ENCODE assay signal across 16 cellular contexts in genomic region chr6:160004018-160004417, GRCh38. TPM values are rescaled to one million over a fixed set of nuclear protein-coding genes. Genes with fewer than 3 reads are reported as not detected.
A peak's percentile ranks its signal among the peaks of the same experiment; 100 is the strongest.
DNase-seq lines count a peak whose midpoint lies in the region; ATAC-seq and TF ChIP-seq lines count a peak whose summit lies in the region.
"Had no signal": no experiment of that assay in that cellular context is flagged by ENCODE, and none has a peak within 500 bp of the region (broad histone marks: within the 10 kb centered on the region; RNA-seq: fewer than 3 reads in every experiment).

No MANE protein-coding gene starts in this region.

- H3K18ac ChIP-seq in mesenchymal stem cell (ENCODE audit: low read depth in 1 of 2, low read length in 2 of 2): no peak overlapping the region

- TF ChIP-seq CTCF in C4-2B (conservative IDR thresholded peaks at IDR 0.05) (no peak), DND-41 (IDR thresholded peaks at IDR 0.05; ENCODE audit: borderline replicate concordance, extremely low read depth, low read length, poor library complexity, severe bottlenecking) (no peak), ascending aorta (IDR thresholded peaks at IDR 0.05) (no peak), thyroid gland (IDR thresholded peaks at IDR 0.05) (no peak)

- H3K79me1 ChIP-seq in mesenchymal stem cell (replicated peaks; ENCODE audit: low read length, poor library complexity, severe bottlenecking): peaks cover 21% of the 10 kb centered on the region

- no peak overlapping the region for H2AK5ac ChIP-seq in mesenchymal stem cell (ENCODE audit: low read length, severe bottlenecking)

- TF ChIP-seq POLR2A in thyroid gland (IDR thresholded peaks at IDR 0.05): no peak

- H3K23ac ChIP-seq in mesenchymal stem cell (ENCODE audit: low read length in 2 of 2): no peak overlapping the region

- peaks cover 6% of the 10 kb centered on the region for H3K9me3 Mint-ChIP-seq in natural killer cell treated with Interleukin-12 subunit alpha and Interleukin-12 subunit beta and Interleukin-15 and Interleukin-18, amount 100 ng/mL, for 72 hours
- H3K9me3 Mint-ChIP-seq: IgD-negative memory B cell had no signal

- H4K20me1 ChIP-seq in DND-41 (ENCODE audit: insufficient read depth, low read length): peaks cover 71% of the 10 kb centered on the region

- H3K9me3 ChIP-seq in DND-41 (ENCODE audit: insufficient read depth, low read length, severe bottlenecking) (no peaks in the 10 kb centered on the region), ascending aorta (no peaks in the 10 kb centered on the region), mesenchymal stem cell (ENCODE audit: control insufficient read depth, low read length) (no peaks in the 10 kb centered on the region), thyroid gland (no peaks in the 10 kb centered on the region)

- 99% methylated on average over 8 of the region's 8 CpGs for WGBS in mesenchymal stem cell
- WGBS in thyroid gland, 2 donors: 88 to 89% methylated on average over 8 of the region's 8 CpGs

- H3K27ac ChIP-seq in C4-2B (peak overlapping the region; percentile 26; the same call in 1 of the 2 replicates), DND-41 (ENCODE audit: low read length) (peak overlapping the region; percentile 34), ascending aorta (no peak overlapping the region), mesenchymal stem cell (ENCODE audit: low read length, poor library complexity, severe bottlenecking) (no peak overlapping the region), thyroid gland (no peak overlapping the region)

- H2BK15ac ChIP-seq in mesenchymal stem cell (ENCODE audit: low read depth, poor library complexity, severe bottlenecking): no peak overlapping the region

- H3K27me3 ChIP-seq in DND-41 (ENCODE audit: insufficient read depth, low read length, poor library complexity) (no peaks in the 10 kb centered on the region), ascending aorta (no peaks in the 10 kb centered on the region), mesenchymal stem cell (ENCODE audit: control insufficient read depth in 1 of 2, insufficient read depth in 1 of 2, low read length in 2 of 2) (no peaks in the 10 kb centered on the region), thyroid gland (no peaks in the 10 kb centered on the region)

- H3K4me3 ChIP-seq in DND-41 (ENCODE audit: low read depth in 1 of 2, low read length in 2 of 2): no peak overlapping the region
- no peak overlapping the region for H3K4me3 ChIP-seq in ascending aorta
- no peak overlapping the region for H3K4me3 ChIP-seq in mesenchymal stem cell (ENCODE audit: insufficient read depth in 1 of 2, low read depth in 1 of 2, low read length in 2 of 2)
- H3K4me3 ChIP-seq in thyroid gland (replicated peaks in 1 of 3): no peak overlapping the region

- H3K4ac ChIP-seq in mesenchymal stem cell (ENCODE audit: low read depth in 1 of 2, low read length in 2 of 2): no peak overlapping the region

- H4K91ac ChIP-seq in mesenchymal stem cell (ENCODE audit: low read length): no peak overlapping the region

- H3K27ac Mint-ChIP-seq in natural killer cell treated with Interleukin-12 subunit alpha and Interleukin-12 subunit beta and Interleukin-15 and Interleukin-18, amount 100 ng/mL, for 72 hours: peak overlapping the region; percentile 59 to 62
- H3K27ac Mint-ChIP-seq: IgD-negative memory B cell had no signal

- peaks cover 63 to 66% of the 10 kb centered on the region in 2 donors for H3K4me1 Mint-ChIP-seq in natural killer cell treated with Interleukin-12 subunit alpha and Interleukin-12 subunit beta and Interleukin-15 and Interleukin-18, amount 100 ng/mL, for 72 hours (ENCODE audit: low read depth in 2 of 2)

- no peak overlapping the region for H2BK5ac ChIP-seq in mesenchymal stem cell (ENCODE audit: low read depth, low read length, poor library complexity, severe bottlenecking)

- H3K4me2 ChIP-seq in DND-41 (ENCODE audit: insufficient read depth, low read length) (no peak overlapping the region), mesenchymal stem cell (ENCODE audit: low read length, poor library complexity, severe bottlenecking) (no peak overlapping the region)

- peak overlapping the region; percentile 59 for H3K4me3 Mint-ChIP-seq in natural killer cell treated with Interleukin-12 subunit alpha and Interleukin-12 subunit beta and Interleukin-15 and Interleukin-18, amount 100 ng/mL, for 72 hours
- H3K4me3 Mint-ChIP-seq: H9, IgD-negative memory B cell had no signal

- peaks cover 21% of the 10 kb centered on the region for H3K4me1 ChIP-seq in DND-41 (ENCODE audit: insufficient read depth, low read length)
- H3K4me1 ChIP-seq in ascending aorta: no peaks in the 10 kb centered on the region
- no peaks in the 10 kb centered on the region for H3K4me1 ChIP-seq in mesenchymal stem cell (ENCODE audit: control insufficient read depth, insufficient read depth, low read depth, low read length)
- H3K4me1 ChIP-seq in thyroid gland: peaks cover 5 to 30% of the 10 kb centered on the region in 2 donors

- H3K36me3 Mint-ChIP-seq in natural killer cell treated with Interleukin-12 subunit alpha and Interleukin-12 subunit beta and Interleukin-15 and Interleukin-18, amount 100 ng/mL, for 72 hours: peaks cover 48% of the 10 kb centered on the region

- intact Hi-C loops in ascending aorta (cut with DNase I): no loop called here
- intact Hi-C loops in thyroid gland (cut with DNase I): no loop called here

- no peak overlapping the region for H4K8ac ChIP-seq in mesenchymal stem cell (ENCODE audit: low read length)

- H2BK12ac ChIP-seq in mesenchymal stem cell (ENCODE audit: low read length in 2 of 2): no peak overlapping the region

- peaks cover 100% of the 10 kb centered on the region for H3K79me2 ChIP-seq in DND-41 (ENCODE audit: insufficient read depth, low read length)

- no peak overlapping the region for H3K9ac ChIP-seq in DND-41 (ENCODE audit: low read depth, low read length)
- H3K9ac ChIP-seq in mesenchymal stem cell (ENCODE audit: low read length): no peak overlapping the region

- DNase-seq in DND-41 (no peak), dermis blood vessel endothelial cell (peak; percentile 49), ascending aorta (ENCODE audit: low spot score in 2 of 2) (no peak), COLO668 (lab: John Stamatoyannopoulos, UW; ENCODE audit: unreplicated experiment) (no peak), mesenchymal stem cell (no peak), thyroid gland (no peak)
- no peak for DNase-seq in natural killer cell treated with Interleukin-12 subunit alpha and Interleukin-12 subunit beta and Interleukin-15 and Interleukin-18, amount 100 ng/mL, for 72 hours (ENCODE audit: low spot score)
- DNase-seq: EL, H9, NCI-H1417, NCI-H1930, NCI-H2171, NCI-H446 treated with DMSO at 0.1 percent for 48 hours, NCI-H774 had no signal

- H2AFZ ChIP-seq in DND-41 (ENCODE audit: low read depth, low read length) (no peak overlapping the region), mesenchymal stem cell (ENCODE audit: low read depth, low read length) (no peak overlapping the region)

- H3K36me3 ChIP-seq in DND-41 (ENCODE audit: insufficient read depth, low read length) (peaks cover 43% of the 10 kb centered on the region), ascending aorta (peaks cover 0 to 3% of the 10 kb centered on the region in 2 donors), mesenchymal stem cell (ENCODE audit: control insufficient read depth in 1 of 2, insufficient read depth in 2 of 2, low read depth in 1 of 2, low read length in 2 of 2) (peaks cover 15 to 33% of the 10 kb centered on the region in 2 experiments), thyroid gland (no peaks in the 10 kb centered on the region)

- no peaks in the 10 kb centered on the region for H3K27me3 Mint-ChIP-seq in natural killer cell treated with Interleukin-12 subunit alpha and Interleukin-12 subunit beta and Interleukin-15 and Interleukin-18, amount 100 ng/mL, for 72 hours
- H3K27me3 Mint-ChIP-seq: IgD-negative memory B cell had no signal

- ATAC-seq in DND-41 (ENCODE audit: insufficient read depth, low read depth): no peak
- peak; percentile 25 to 52 for ATAC-seq in natural killer cell treated with Interleukin-12 subunit alpha and Interleukin-12 subunit beta and Interleukin-15 and Interleukin-18, amount 100 ng/mL, for 72 hours

- H2BK120ac ChIP-seq in mesenchymal stem cell (ENCODE audit: low read depth, low read length): no peak overlapping the region

- no peak overlapping the region for H3K14ac ChIP-seq in mesenchymal stem cell (ENCODE audit: low read length in 2 of 2)

RNA-seq across cellular contexts. Expression of gene IGF2R, which starts 35.1 kb away (rescaled TPM):
- total RNA-seq in dermis blood vessel endothelial cell: 120 and 153 TPM in 2 replicates
- total RNA-seq in natural killer cell treated with Interleukin-12 subunit alpha and Interleukin-12 subunit beta and Interleukin-15 and Interleukin-18, amount 100 ng/mL, for 72 hours: 100 to 1,000 TPM; 290 to 377 TPM
- 104 TPM for total RNA-seq in ascending aorta
- 109 TPM for polyA plus RNA-seq in mesenchymal stem cell (2013, experiment 1 of 2)
- 99.8 TPM for polyA plus RNA-seq in mesenchymal stem cell (2013, experiment 2 of 2)
- 100 to 1,000 TPM in 2 of 4 donors, 10 to 100 TPM in 2; 82.1 to 104 (median 94.2) TPM for total RNA-seq in thyroid gland

Comparison
In these comparisons a context has a peak if more than half of its experiments do, and no peak if none do; other contexts are left out.
1. H3K27ac ChIP-seq: peak in C4-2B (single experiment) and DND-41 (single experiment); none in ascending aorta (0 of 2), mesenchymal stem cell (single experiment) and thyroid gland (0 of 3).